ENCODE assay signal across 8 cellular contexts in the genomic region with DNA sequence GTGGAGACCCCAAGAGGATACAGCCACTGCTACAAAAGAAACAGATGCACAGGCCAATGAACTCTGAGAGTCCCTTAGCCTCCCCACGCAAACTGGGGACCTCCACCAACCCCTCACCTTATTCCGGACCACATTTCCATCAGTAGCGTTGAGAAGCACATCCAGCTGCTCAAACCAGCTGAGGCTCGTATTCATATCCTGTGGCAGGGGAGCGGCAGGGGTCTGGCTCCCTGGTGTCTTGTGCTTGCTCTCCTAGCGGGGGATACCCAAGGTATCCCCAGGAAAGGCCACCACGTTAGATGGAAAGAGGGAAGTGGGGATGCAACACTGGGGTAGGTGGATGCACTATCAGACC. TPM values are rescaled to one million over a fixed set of nuclear protein-coding genes. Genes with fewer than 3 reads are reported as not detected.
DNase-seq lines count a peak whose midpoint lies in the region; ATAC-seq and TF ChIP-seq lines count a peak whose summit lies in the region.

No MANE protein-coding gene starts in this region.

- ATAC-seq in Right ventricle myocardium inferior (no peak), HG02970 (IDR thresholded peaks at IDR 0.05; ENCODE audit: low FRiP score, unreplicated experiment) (no peak)

- TF ChIP-seq CTCF in right atrium auricular region (IDR thresholded peaks at IDR 0.05) = no peak
- no peak for TF ChIP-seq CTCF in fibroblast of pulmonary artery (IDR thresholded peaks at IDR 0.05; ENCODE audit: low read length, missing control alignments)

- H3K36me3 ChIP-seq in right atrium auricular region = no peaks in the 10 kb centered on the region
- no peaks in the 10 kb centered on the region; the same call in 1 of the 2 replicates for H3K36me3 ChIP-seq in SJSA1
- H3K36me3 ChIP-seq in rectal smooth muscle tissue (ENCODE audit: control insufficient read depth, insufficient read depth, low read length) = no peaks in the 10 kb centered on the region

- H3K9me3 ChIP-seq in right atrium auricular region = no peaks in the 10 kb centered on the region
- H3K9me3 ChIP-seq in SJSA1 (replicated peaks) = no peaks in the 10 kb centered on the region

- DNase-seq in right atrium auricular region (ENCODE audit: low spot score) (no peak), Right ventricle myocardium inferior (ENCODE audit: missing footprints) (no peak), SJSA1 (ENCODE audit: low read depth in 1 of 2, low spot score in 2 of 2) (no peak), fibroblast of pulmonary artery (ENCODE audit: low read depth) (no peak), CD1c-positive myeloid dendritic cell (ENCODE audit: extremely low spot score) (no peak), D341Med (ENCODE audit: low spot score) (no peak)

- H3K27ac ChIP-seq in right atrium auricular region = peak overlapping the region; percentile 81 to 85
- H3K27ac ChIP-seq in SJSA1 = no peak overlapping the region
- no peak overlapping the region for H3K27ac ChIP-seq in rectal smooth muscle tissue (ENCODE audit: low read depth, low read length)

- H3K27me3 ChIP-seq in right atrium auricular region (no peaks in the 10 kb centered on the region), SJSA1 (replicated peaks) (no peaks in the 10 kb centered on the region), rectal smooth muscle tissue (ENCODE audit: control insufficient read depth, insufficient read depth, low read length) (no peaks in the 10 kb centered on the region)

- H3K4me1 ChIP-seq in right atrium auricular region (peaks cover 0 to 24% of the 10 kb centered on the region in 2 donors), SJSA1 (replicated peaks) (peaks cover 26% of the 10 kb centered on the region), rectal smooth muscle tissue (ENCODE audit: control insufficient read depth, insufficient read depth, low read length) (peaks cover 9% of the 10 kb centered on the region)

- H3K4me3 ChIP-seq in right atrium auricular region = peak overlapping the region; percentile 71 to 74
- H3K4me3 ChIP-seq in SJSA1 = peak overlapping the region; percentile 47
- H3K4me3 ChIP-seq in fibroblast of pulmonary artery (replicated peaks; ENCODE audit: low read depth, low read length) = peak overlapping the region; percentile 70
- H3K4me3 ChIP-seq in rectal smooth muscle tissue (ENCODE audit: low read length) = peak overlapping the region; percentile 87

- peak overlapping the region; percentile 76 for H3K9ac ChIP-seq in rectal smooth muscle tissue (ENCODE audit: low read length)

- intact Hi-C loops in Right ventricle myocardium inferior (cut with DNase I) = loop anchor here (10.0 kb wide), 1 partner anchor 775 kb away; no protein-coding TSS in a partner anchor

RNA-seq across cellular contexts. Expression of a gene that starts 0.5 kb away (rescaled TPM):
- total RNA-seq in right atrium auricular region (1 to 10 TPM; 1.4 to 1.9 TPM), Right ventricle myocardium inferior (0.41 TPM)
- total RNA-seq in SJSA1 (2014; rRNA removed; shearing (Covaris generic)) = 1.9 and 2.3 TPM in 2 replicates

RNA-seq across cellular contexts. Expression of a gene that starts 0.7 kb away (rescaled TPM):
- total RNA-seq in right atrium auricular region (10 to 100 TPM in 1 of 2 donors, 1 to 10 TPM in 1; 9.8 to 13.7 TPM), Right ventricle myocardium inferior (26.0 TPM)
- 2.3 and 4.9 TPM in 2 replicates for total RNA-seq in SJSA1 (2014; rRNA removed; shearing (Covaris generic))

RNA-seq across cellular contexts. Expression of a gene that starts 8.4 kb away (rescaled TPM):
- total RNA-seq in right atrium auricular region (1 to 10 TPM; 2.8 to 3.5 TPM), Right ventricle myocardium inferior (1.5 TPM)
- total RNA-seq in SJSA1 (2014; rRNA removed; shearing (Covaris generic)) = 2.0 and 3.2 TPM in 2 replicates

RNA-seq across cellular contexts. Expression of a gene that starts 22.3 kb away (rescaled TPM):
- total RNA-seq in right atrium auricular region = 100 to 1,000 TPM; 371 to 655 TPM
- 314 TPM for total RNA-seq in Right ventricle myocardium inferior
- total RNA-seq in SJSA1 (2014; rRNA removed; shearing (Covaris generic)) = 661 and 828 TPM in 2 replicates

RNA-seq across cellular contexts. Expression of a gene that starts 51.2 kb away (rescaled TPM):
- total RNA-seq in right atrium auricular region = 10 to 100 TPM; 47.2 to 53.3 TPM
- total RNA-seq in Right ventricle myocardium inferior = 55.9 TPM
- 49.8 and 99.3 TPM in 2 replicates for total RNA-seq in SJSA1 (2014; rRNA removed; shearing (Covaris generic))

Comparison
In these comparisons a context has a peak if more than half of its experiments do, and no peak if none do; other contexts are left out.
1. H3K27ac ChIP-seq: peak in right atrium auricular region (2 of 2); none in SJSA1 (single experiment) and rectal smooth muscle tissue (single experiment).
2. Peak in every context shown above with its lines, with median percentiles within 50 percentile points of each other: H3K4me3 ChIP-seq.